In genomic region chr10:61765176-61766087, GRCh38 we compare ENCODE assay signal across 1 cellular context.
TF ChIP-seq lines count a peak whose summit lies in the region.

No MANE protein-coding gene starts in this region.

TF ChIP-seq in K562, 482 proteins besides CTCF, POLR2A, EP300 and RAD21 (continued from another document and continues in another):
- TF ChIP-seq ZBTB12 (CRISPR knock-in tag; IDR thresholded peaks at IDR 0.05) (peak; percentile 72; the same call in 1 of the 2 replicates), ZNF12 (CRISPR knock-in tag; IDR thresholded peaks at IDR 0.05) (no peak), BRD4 (IDR thresholded peaks at IDR 0.05) (no peak), SFPQ (IDR thresholded peaks at IDR 0.05; ENCODE audit: low read depth, low read length) (no peak), ZNF586 (CRISPR knock-in tag; conservative IDR thresholded peaks at IDR 0.05) (no peak), KLF1 (tag; IDR thresholded peaks at IDR 0.05) (no peak), FOXK2 (conservative IDR thresholded peaks at IDR 0.05 in 1 of 2, IDR thresholded peaks at IDR 0.05 in 1 of 2; ENCODE audit: low read depth in 2 of 2) (peak; percentile 93 to 97; a peak in 3 of 4 replicates), E2F8 (IDR thresholded peaks at IDR 0.05; ENCODE audit: low read depth, partially characterized antibody) (peak; percentile 90), MGA (IDR thresholded peaks at IDR 0.05) (no peak; the same call in 1 of the 2 replicates), UBTF (IDR thresholded peaks at IDR 0.05; ENCODE audit: borderline replicate concordance in 1 of 2, low read depth in 2 of 2, low read length in 2 of 2) (0 out of 4 replicates have a peak, but pooled peaks of 1 of the 2 experiments have one; percentile 18), PTTG1 (tag; IDR thresholded peaks at IDR 0.05; ENCODE audit: low read depth) (peak; percentile 62), ZNF239 (CRISPR knock-in tag; IDR thresholded peaks at IDR 0.05) (peak; percentile 88), MEF2D (tag; conservative IDR thresholded peaks at IDR 0.05; ENCODE audit: low read depth) (peak; percentile 97), SUPT5H (IDR thresholded peaks at IDR 0.05) (peak; percentile 18; the same call in 1 of the 2 replicates), HES1 (IDR thresholded peaks at IDR 0.05; ENCODE audit: low read depth) (peak; percentile 99), SP2 (IDR thresholded peaks at IDR 0.05; ENCODE audit: extremely low read depth, low read depth, low read length, poor library complexity, severe bottlenecking) (no peak), PRDM10 (IDR thresholded peaks at IDR 0.05; ENCODE audit: partially characterized antibody) (peak; percentile 79), TCF3 (CRISPR knock-in tag; IDR thresholded peaks at IDR 0.05) (peak; percentile 100), TBP (optimal IDR thresholded peaks at IDR 0.05; ENCODE audit: low read depth, low read length) (peak; percentile 58), FOXP1 (CRISPR knock-in tag; IDR thresholded peaks at IDR 0.05) (0 out of 2 replicates have a peak, but pooled peaks have one; percentile 85), PHB (CRISPR knock-in tag; IDR thresholded peaks at IDR 0.05) (no peak), NFYB (IDR thresholded peaks at IDR 0.05; ENCODE audit: extremely low read depth, insufficient read length) (no peak), RBM25 (IDR thresholded peaks at IDR 0.05; ENCODE audit: low read depth, low read length, severe bottlenecking) (no peak), NR1H2 (CRISPR knock-in tag; IDR thresholded peaks at IDR 0.05) (peak; percentile 32; the same call in 1 of the 2 replicates), E2F5 (CRISPR knock-in tag; IDR thresholded peaks at IDR 0.05) (peak; percentile 79; the same call in 1 of the 2 replicates), LEF1 (IDR thresholded peaks at IDR 0.05) (peak; percentile 100), SMAD3 (CRISPR knock-in tag; conservative IDR thresholded peaks at IDR 0.05) (peak; percentile 98), TGIF2 (CRISPR knock-in tag; IDR thresholded peaks at IDR 0.05) (no peak), KAT7 (CRISPR knock-in tag; IDR thresholded peaks at IDR 0.05; ENCODE audit: borderline replicate concordance) (no peak)
